11 cellular contexts compared by ENCODE assay signal in the genomic region with DNA sequence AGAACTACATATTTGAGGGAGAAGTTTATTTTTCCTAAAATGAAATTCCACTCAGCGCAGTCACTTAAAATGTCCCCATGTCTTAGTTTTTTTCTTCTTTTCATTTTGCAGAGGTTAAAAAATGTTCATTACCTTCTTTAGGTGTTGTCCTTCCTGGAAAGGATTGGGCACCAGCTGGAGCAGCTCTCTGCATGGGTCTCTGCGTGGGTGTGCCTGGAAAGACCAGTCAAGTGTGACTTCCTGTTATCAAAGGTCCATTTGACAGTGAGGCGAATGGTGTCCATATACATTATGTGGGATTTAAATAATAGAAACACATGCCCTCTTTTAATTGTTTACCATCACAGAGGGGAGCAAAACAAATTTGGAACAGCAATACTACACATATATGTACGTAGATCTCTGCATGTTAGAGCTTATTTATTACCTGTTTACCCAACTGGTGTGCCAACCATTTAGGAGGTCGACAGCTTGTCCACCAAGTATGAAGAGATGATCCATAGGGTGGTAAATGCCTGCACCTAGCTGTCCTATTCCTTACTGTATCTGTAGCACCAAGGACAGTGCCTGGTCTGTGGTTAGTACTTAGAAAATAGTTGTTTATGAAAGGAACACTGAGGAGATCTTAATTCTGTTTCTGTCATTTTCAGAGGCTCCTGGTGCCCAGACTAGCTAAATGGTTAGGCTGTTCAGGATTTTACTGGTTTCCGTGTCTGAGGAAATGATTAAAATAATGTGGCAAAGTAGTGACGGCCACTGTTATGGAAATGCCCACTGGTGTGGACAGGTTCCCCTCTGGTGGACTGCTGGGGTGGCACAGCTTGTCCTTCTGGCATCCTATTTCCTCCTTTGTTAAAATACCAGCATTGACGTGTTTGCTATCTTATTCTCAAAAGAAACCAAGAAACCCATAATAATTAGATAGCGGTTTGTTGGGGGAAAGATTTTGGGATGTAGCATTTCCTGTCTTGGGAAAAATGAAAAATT.
DNase-seq lines count a peak whose midpoint lies in the region; FAIRE-seq and TF ChIP-seq lines count a peak whose summit lies in the region.
"Had no signal": no experiment of that assay in that cellular context is flagged by ENCODE, and none has a peak within 500 bp of the region (broad histone marks: within the 10 kb centered on the region; RNA-seq: fewer than 3 reads in every experiment).

No MANE protein-coding gene starts in this region.

- no peak overlapping the region for H3K9ac ChIP-seq in endodermal cell (ENCODE audit: extremely low read depth, low read length, poor library complexity, severe bottlenecking)

- H3K9me3 ChIP-seq in breast epithelium (no peaks in the 10 kb centered on the region), endodermal cell (ENCODE audit: control insufficient read depth, low read length) (no peaks in the 10 kb centered on the region), testis (no peaks in the 10 kb centered on the region)
- H3K9me3 ChIP-seq: right lobe of liver, SJCRH30 had no signal

- no peak for TF ChIP-seq POLR2A in breast epithelium (IDR thresholded peaks at IDR 0.05)
- no peak for TF ChIP-seq POLR2A in testis (IDR thresholded peaks at IDR 0.05)
- TF ChIP-seq POLR2A in GM12892 (IDR thresholded peaks at IDR 0.05; ENCODE audit: low read depth, low read length) = no peak

- H3K36me3 Mint-ChIP-seq in MCF 10A (ENCODE audit: insufficient read depth, unreplicated experiment) = no peaks in the 10 kb centered on the region
- H3K36me3 Mint-ChIP-seq in endodermal cell (ENCODE audit: low read depth) = no peaks in the 10 kb centered on the region
- H3K36me3 Mint-ChIP-seq: CD4-positive, CD25-positive, alpha-beta regulatory T cell had no signal

- CTCF ChIA-PET in MCF 10A (lab: Yijun Ruan, JAX) (interaction anchor here (0.7 kb wide), 1 partner anchor 9 kb away, joined by 3 read pairs; no protein-coding TSS in a partner anchor), RWPE1 (lab: Yijun Ruan, JAX) (interaction anchor here (0.6 to 0.8 kb wide), 3 partner anchors 17 to 33 kb away, joined by 3 to 5 read pairs (median 3); no protein-coding TSS in a partner anchor)

- H3K36me3 ChIP-seq in breast epithelium (no peaks in the 10 kb centered on the region), endodermal cell (ENCODE audit: control insufficient read depth, insufficient read depth, low read length) (no peaks in the 10 kb centered on the region), testis (ENCODE audit: low read depth, missing control alignments) (no peaks in the 10 kb centered on the region)
- H3K36me3 ChIP-seq: right lobe of liver, SJCRH30 had no signal

- no peak overlapping the region for H3K4me3 ChIP-seq in breast epithelium
- no peak overlapping the region for H3K4me3 ChIP-seq in endodermal cell (ENCODE audit: low read length)
- H3K4me3 ChIP-seq in testis = no peak overlapping the region
- H3K4me3 ChIP-seq: right lobe of liver, SJCRH30 had no signal

- POLR2A ChIA-PET in MCF 10A (lab: Yijun Ruan, JAX) (no interaction called here), RWPE1 (lab: Yijun Ruan, JAX; ENCODE audit: low non-redundant PET) (no interaction called here)

- peak; percentile 12 for TF ChIP-seq CTCF in MCF 10A (IDR thresholded peaks at IDR 0.05; ENCODE audit: unreplicated experiment)
- no peak for TF ChIP-seq CTCF in breast epithelium (IDR thresholded peaks at IDR 0.05)
- peak; percentile 71 for TF ChIP-seq CTCF in endodermal cell (conservative IDR thresholded peaks at IDR 0.05)
- TF ChIP-seq CTCF in testis (IDR thresholded peaks at IDR 0.05) = peak in 1 of 3 experiments; percentile 30
- no peak for TF ChIP-seq CTCF in RWPE1 (conservative IDR thresholded peaks at IDR 0.05; ENCODE audit: low read depth)

- H3K27ac ChIP-seq in breast epithelium (no peak overlapping the region), endodermal cell (ENCODE audit: low read depth, low read length) (no peak overlapping the region), testis (no peak overlapping the region), RWPE1 (no peak overlapping the region)
- H3K27ac ChIP-seq: right lobe of liver, SJCRH30 had no signal

- intact Hi-C loops in MCF 10A (cut with micrococcal nuclease) = no loop called here
- intact Hi-C loops in breast epithelium (cut with DNase I; ENCODE audit: low total_unique reads) = no loop called here
- intact Hi-C loops in testis (cut with DNase I; ENCODE audit: low total_unique reads) = no loop called here

- no peaks in the 10 kb centered on the region for H3K4me1 Mint-ChIP-seq in MCF 10A (ENCODE audit: insufficient read depth, unreplicated experiment)
- peaks cover 5% of the 10 kb centered on the region for H3K4me1 Mint-ChIP-seq in endodermal cell
- H3K4me1 Mint-ChIP-seq: CD4-positive, CD25-positive, alpha-beta regulatory T cell had no signal

- DNase-seq in MCF 10A (ENCODE audit: unreplicated experiment) = peak; percentile 5
- no peak for DNase-seq in breast epithelium (ENCODE audit: low spot score in 2 of 2)
- DNase-seq in NCI-H345 treated with DMSO at 0.1 percent for 48 hours (lab: John Stamatoyannopoulos, UW; ENCODE audit: unreplicated experiment) = peak; percentile 56
- no peak for DNase-seq in endodermal cell
- peak; percentile 21 for DNase-seq in testis
- no peak for DNase-seq in RWPE1 (ENCODE audit: low spot score)
- DNase-seq in NCI-H2196 (lab: John Stamatoyannopoulos, UW; ENCODE audit: unreplicated experiment) = no peak
- no peak for DNase-seq in GM12892 (ENCODE audit: insufficient read length)
- DNase-seq: CD4-positive, CD25-positive, alpha-beta regulatory T cell; right lobe of liver had no signal

- WGBS in endodermal cell (ENCODE audit: insufficient coverage in 1 of 2, insufficient read length in 1 of 2), 2 experiments = 91 to 95% methylated on average over 3 to 8 of the region's 9 CpGs
- WGBS in testis, 2 donors = 82 to 85% methylated on average over 9 of the region's 9 CpGs

- H3K4me3 Mint-ChIP-seq in MCF 10A (ENCODE audit: unreplicated experiment) = no peak overlapping the region
- H3K4me3 Mint-ChIP-seq in endodermal cell = no peak overlapping the region
- H3K4me3 Mint-ChIP-seq: CD4-positive, CD25-positive, alpha-beta regulatory T cell had no signal

- H3K4me1 ChIP-seq in breast epithelium (no peaks in the 10 kb centered on the region), endodermal cell (ENCODE audit: control insufficient read depth, insufficient read depth, low read length) (peaks cover 4% of the 10 kb centered on the region), testis (no peaks in the 10 kb centered on the region)
- H3K4me1 ChIP-seq: right lobe of liver, SJCRH30 had no signal

- BruUV-seq in MCF 10A (replicated peaks; lab: Mats Ljungman, UMichigan) = no TSS peak

- H3K9me3 Mint-ChIP-seq in MCF 10A (ENCODE audit: unreplicated experiment) = no peaks in the 10 kb centered on the region
- no peaks in the 10 kb centered on the region for H3K9me3 Mint-ChIP-seq in endodermal cell

- H3K27me3 ChIP-seq in breast epithelium (no peaks in the 10 kb centered on the region), endodermal cell (ENCODE audit: control insufficient read depth, insufficient read depth, low read length, poor library complexity, severe bottlenecking) (no peaks in the 10 kb centered on the region), testis (no peaks in the 10 kb centered on the region)
- H3K27me3 ChIP-seq: right lobe of liver had no signal

- no peak for FAIRE-seq in GM12892 (lab: Jason Lieb, UNC)

- peaks cover 54% of the 10 kb centered on the region for H3K27me3 Mint-ChIP-seq in MCF 10A (ENCODE audit: insufficient read depth, unreplicated experiment)
- no peaks in the 10 kb centered on the region for H3K27me3 Mint-ChIP-seq in endodermal cell (ENCODE audit: insufficient read depth)

- H3K27ac Mint-ChIP-seq in MCF 10A (ENCODE audit: low read depth, unreplicated experiment) = no peak overlapping the region
- no peak overlapping the region for H3K27ac Mint-ChIP-seq in endodermal cell
- H3K27ac Mint-ChIP-seq: CD4-positive, CD25-positive, alpha-beta regulatory T cell had no signal

Comparison
In these comparisons a context has a peak if more than half of its experiments do, and no peak if none do; other contexts are left out.
1. DNase-seq: peak in MCF 10A (single experiment), NCI-H345 treated with DMSO at 0.1 percent for 48 hours (single experiment) and testis (single experiment); none in breast epithelium (0 of 2), endodermal cell (single experiment), RWPE1 (single experiment), NCI-H2196 (single experiment) and GM12892 (single experiment).
2. CTCF ChIP-seq: peak in MCF 10A (single experiment) and endodermal cell (single experiment); none in breast epithelium (0 of 3) and RWPE1 (single experiment).